Comparison of ENCODE assay signal across 8 cellular contexts in genomic region chr2:73214120-73215035, GRCh38. TPM values are rescaled to one million over a fixed set of nuclear protein-coding genes. Genes with fewer than 3 reads are reported as not detected.
DNase-seq lines count a peak whose midpoint lies in the region; ATAC-seq and TF ChIP-seq lines count a peak whose summit lies in the region.

Gene SMYD5, plus strand, starts transcription at chr2:73214245. Its CDS starts 22 bp downstream, at chr2:73214267.

- no peaks in the 10 kb centered on the region for H3K27me3 Mint-ChIP-seq in activated naive CD4-positive, alpha-beta T cell treated with anti-CD3 and anti-CD28 coated beads for 36 hours (ENCODE audit: low read depth)
- H3K27me3 Mint-ChIP-seq in osteocyte (ENCODE audit: unreplicated experiment), result peaks cover 11% of the 10 kb centered on the region

- ATAC-seq in thoracic aorta (ENCODE audit: insufficient number of reproducible peaks, low FRiP score, low read depth), result peak; percentile 46

- in situ Hi-C loops in HAP-1 (cut with MboI; ENCODE audit: low sequenced_read_pairs), result no loop called here

- peak within 1 kb of the TSS; percentile 90 for H3K9ac ChIP-seq in MM.1S (ENCODE audit: low read length)

- H3K9me3 Mint-ChIP-seq in activated naive CD4-positive, alpha-beta T cell treated with anti-CD3 and anti-CD28 coated beads for 36 hours, result no peaks in the 10 kb centered on the region
- H3K9me3 Mint-ChIP-seq in osteocyte (ENCODE audit: unreplicated experiment), result no peaks in the 10 kb centered on the region

- H3K4me2 ChIP-seq in MM.1S (ENCODE audit: low read depth, low read length), result peak within 1 kb of the TSS; percentile 96

- no peaks in the 10 kb centered on the region for H4K20me1 ChIP-seq in MM.1S (ENCODE audit: insufficient read depth, low read length)

- H3K27ac Mint-ChIP-seq in activated naive CD4-positive, alpha-beta T cell treated with anti-CD3 and anti-CD28 coated beads for 36 hours, result peak within 1 kb of the TSS; percentile 91
- H3K27ac Mint-ChIP-seq in osteocyte (ENCODE audit: unreplicated experiment), result peak within 1 kb of the TSS; percentile 90

- H3K79me2 ChIP-seq in MM.1S (ENCODE audit: low read length), result peaks cover 40% of the 10 kb centered on the region

- H3K27me3 ChIP-seq in HAP-1 (ENCODE audit: low read depth) (no peaks in the 10 kb centered on the region), MM.1S (replicated peaks; ENCODE audit: insufficient read depth, low read length) (no peaks in the 10 kb centered on the region), thoracic aorta (replicated peaks; ENCODE audit: insufficient read depth) (no peaks in the 10 kb centered on the region)

- H3K9me3 ChIP-seq in HAP-1 (no peaks in the 10 kb centered on the region), MM.1S (replicated peaks; ENCODE audit: insufficient read depth, low read length) (no peaks in the 10 kb centered on the region), thoracic aorta (no peaks in the 10 kb centered on the region)

- H3K4me3 ChIP-seq in HAP-1, result peak within 1 kb of the TSS; percentile 93
- peak within 1 kb of the TSS; percentile 97 for H3K4me3 ChIP-seq in MM.1S (ENCODE audit: low read length)
- H3K4me3 ChIP-seq in thoracic aorta, result peak within 1 kb of the TSS; percentile 81

- CTCF ChIA-PET in activated naive CD4-positive, alpha-beta T cell treated with anti-CD3 and anti-CD28 coated beads for 36 hours (lab: Charles Lee), result interaction anchor here (0.7 to 2.8 kb wide), 6 partner anchors 13 to 322 kb away, joined by 3 to 81 read pairs (median 8); partner anchors contain the start of genes CCT7 and PRADC1

- DNase-seq in GDM1 (lab: John Stamatoyannopoulos, UW), result peak; percentile 86
- peak; percentile 72 to 95 for DNase-seq in HAP-1 (ENCODE audit: low spot score in 2 of 2)
- DNase-seq in MM.1S, result peak; percentile 88
- DNase-seq in SK-N-DZ (ENCODE audit: low spot score), result peak; percentile 88
- peak; percentile 94 for DNase-seq in activated naive CD4-positive, alpha-beta T cell treated with anti-CD3 and anti-CD28 coated beads for 36 hours
- no peak for DNase-seq in glomerular endothelial cell (ENCODE audit: extremely low read depth, low read depth, low spot score)
- peak; percentile 90 for DNase-seq in osteocyte (ENCODE audit: extremely low spot score, unreplicated experiment)
- DNase-seq in thoracic aorta (ENCODE audit: low spot score), result peak; percentile 66

- no peaks in the 10 kb centered on the region for H3K36me3 Mint-ChIP-seq in activated naive CD4-positive, alpha-beta T cell treated with anti-CD3 and anti-CD28 coated beads for 36 hours (ENCODE audit: low read depth)
- H3K36me3 Mint-ChIP-seq in osteocyte (ENCODE audit: unreplicated experiment), result no peaks in the 10 kb centered on the region

- no peaks in the 10 kb centered on the region for H3K9me2 ChIP-seq in MM.1S (replicated peaks; ENCODE audit: insufficient read depth, low read length)

- peaks cover 32% of the 10 kb centered on the region for H3K4me1 Mint-ChIP-seq in activated naive CD4-positive, alpha-beta T cell treated with anti-CD3 and anti-CD28 coated beads for 36 hours (ENCODE audit: low read depth)
- H3K4me1 Mint-ChIP-seq in osteocyte (ENCODE audit: unreplicated experiment), result peaks cover 34% of the 10 kb centered on the region

- no peak for TF ChIP-seq CTCF in MM.1S (IDR thresholded peaks at IDR 0.05; ENCODE audit: low read length)
- TF ChIP-seq CTCF in osteocyte (IDR thresholded peaks at IDR 0.05), result no peak
- TF ChIP-seq CTCF in thoracic aorta (IDR thresholded peaks at IDR 0.05), result peak; percentile 9

- H3K4me3 Mint-ChIP-seq in activated naive CD4-positive, alpha-beta T cell treated with anti-CD3 and anti-CD28 coated beads for 36 hours, result peak within 1 kb of the TSS; percentile 97
- H3K4me3 Mint-ChIP-seq in osteocyte (ENCODE audit: unreplicated experiment), result peak within 1 kb of the TSS; percentile 84

- H3K4me1 ChIP-seq in HAP-1 (peaks cover 16% of the 10 kb centered on the region), MM.1S (ENCODE audit: low read length) (peaks cover 7% of the 10 kb centered on the region; the same call in 1 of the 2 replicates), thoracic aorta (ENCODE audit: control insufficient read depth in 1 of 2, low read depth in 2 of 2) (peaks cover 15 to 36% of the 10 kb centered on the region in 2 donors)

- peak within 1 kb of the TSS; percentile 92 for H2AFZ ChIP-seq in MM.1S (ENCODE audit: low read length)

- intact Hi-C loops in activated naive CD4-positive, alpha-beta T cell treated with anti-CD3 and anti-CD28 coated beads for 36 hours (cut with micrococcal nuclease), result loop anchor here (1.0 kb wide), 6 partner anchors 20 to 523 kb away; partner anchors contain the start of genes ALMS1, CCT7, FBXO41 and SFXN5

- peak within 1 kb of the TSS; percentile 41; the same call in 1 of the 2 replicates for H3K27ac ChIP-seq in MM.1S (ENCODE audit: low read length)
- H3K27ac ChIP-seq in thoracic aorta, result peak within 1 kb of the TSS; percentile 72 to 81

- H3F3A ChIP-seq in MM.1S (ENCODE audit: insufficient read depth, low read length), result 0 out of 2 replicates have a peak, but pooled peaks cover 4% of the 10 kb centered on the region

- H3K36me3 ChIP-seq in HAP-1 (replicated peaks), result no peaks in the 10 kb centered on the region; the same call in 1 of the 2 replicates
- no peaks in the 10 kb centered on the region; the same call in 1 of the 2 replicates for H3K36me3 ChIP-seq in MM.1S (replicated peaks; ENCODE audit: insufficient read depth, low read length)
- no peaks in the 10 kb centered on the region for H3K36me3 ChIP-seq in thoracic aorta

RNA-seq across cellular contexts. Expression of gene SMYD5, which starts in this region (rescaled TPM):
- polyA plus RNA-seq in SK-N-DZ (2014; cell fraction: cytosol; rRNA removed), result 34.7 and 39.5 TPM in 2 replicates
- polyA plus RNA-seq in SK-N-DZ (2014; cell fraction: nucleus; rRNA removed), result 48.3 and 75.5 TPM in 2 replicates
- 10 to 100 TPM; 37.4 to 39.0 TPM for total RNA-seq in activated naive CD4-positive, alpha-beta T cell treated with anti-CD3 and anti-CD28 coated beads for 36 hours
- 9.5 and 18.4 TPM in 2 replicates for total RNA-seq in glomerular endothelial cell
- total RNA-seq in osteocyte, result 17.1 and 18.7 TPM in 2 replicates
- total RNA-seq in thoracic aorta, result 10 to 100 TPM; 12.6 to 16.2 TPM
